In the genomic region with DNA sequence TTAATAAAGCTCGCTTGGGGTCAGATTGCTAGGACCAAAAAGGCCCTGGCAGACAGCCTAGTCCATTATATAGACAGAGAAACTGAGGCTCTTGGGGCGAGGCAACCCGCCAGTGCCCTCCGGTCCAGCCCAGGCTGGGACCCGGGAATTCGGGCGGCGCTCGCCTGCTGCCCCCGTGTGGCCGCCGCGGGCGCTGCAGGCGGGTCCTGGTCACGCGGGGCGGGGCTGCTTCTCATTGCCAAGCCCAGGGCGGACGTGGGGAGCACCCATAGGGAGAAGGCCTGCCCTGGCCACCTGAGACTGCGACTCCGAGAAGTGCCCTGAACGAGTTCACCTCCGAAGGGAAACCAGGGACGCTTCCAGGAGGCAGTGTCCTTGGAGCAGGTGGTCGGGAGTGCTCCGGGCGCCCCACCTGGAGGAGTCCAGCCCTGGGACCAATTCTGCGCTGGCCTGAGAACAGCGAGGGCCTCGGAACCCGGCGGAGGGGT, we compare ENCODE assay signal across 8 cellular contexts. TPM values are rescaled to one million over a fixed set of nuclear protein-coding genes. Genes with fewer than 3 reads are reported as not detected.
DNase-seq lines count a peak whose midpoint lies in the region; ATAC-seq and TF ChIP-seq lines count a peak whose summit lies in the region.

No MANE protein-coding gene starts in this region.

- H4K20me1 ChIP-seq in fibroblast of lung (ENCODE audit: control insufficient read depth, extremely low read depth, insufficient read depth, low read length): no peaks in the 10 kb centered on the region
- peaks cover 38% of the 10 kb centered on the region for H4K20me1 ChIP-seq in neural progenitor cell (ENCODE audit: low read depth)

- TF ChIP-seq CTCF in AG09319 (IDR thresholded peaks at IDR 0.05; ENCODE audit: low read depth, low read length): peak; percentile 66
- TF ChIP-seq CTCF in fibroblast of lung (conservative IDR thresholded peaks at IDR 0.05 in 1 of 2, IDR thresholded peaks at IDR 0.05 in 1 of 2; ENCODE audit: low read depth in 1 of 2, low read length in 2 of 2): peak; percentile 59 to 90
- TF ChIP-seq CTCF in neural progenitor cell (IDR thresholded peaks at IDR 0.05): peak; percentile 99
- peak in 6 of 7 experiments; percentile 42 to 100 (median 96) for TF ChIP-seq CTCF in stomach (IDR thresholded peaks at IDR 0.05)

- H3K4me3 Mint-ChIP-seq in activated T-cell treated with anti-CD3 and anti-CD28 coated beads, Interleukin-2, amount 50 U/mL, for 24 hours: no peak overlapping the region
- H3K4me3 Mint-ChIP-seq in neural progenitor cell: no peak overlapping the region

- no peaks in the 10 kb centered on the region for H3K9me3 Mint-ChIP-seq in activated T-cell treated with anti-CD3 and anti-CD28 coated beads, Interleukin-2, amount 50 U/mL, for 24 hours
- no peaks in the 10 kb centered on the region for H3K9me3 Mint-ChIP-seq in neural progenitor cell

- H3K9ac ChIP-seq in fibroblast of lung (ENCODE audit: insufficient read depth, low read length) (no peak overlapping the region), neural progenitor cell (no peak overlapping the region)

- no peak overlapping the region for H3K27ac Mint-ChIP-seq in activated T-cell treated with anti-CD3 and anti-CD28 coated beads, Interleukin-2, amount 50 U/mL, for 24 hours
- no peak overlapping the region for H3K27ac Mint-ChIP-seq in neural progenitor cell

- WGBS in stomach, 5 donors: 1 to 29% (median 22%) methylated on average over 9 to 33 of the region's 33 CpGs

- H3K27ac ChIP-seq in fibroblast of lung (ENCODE audit: insufficient read depth, low read length) (no peak overlapping the region), neural progenitor cell (no peak overlapping the region), stomach (peak overlapping the region in 1 of 5 donors; percentile 56)

- H3K79me2 ChIP-seq in fibroblast of lung (ENCODE audit: control insufficient read depth, insufficient read depth, low read length) (no peaks in the 10 kb centered on the region), neural progenitor cell (ENCODE audit: low read depth) (no peaks in the 10 kb centered on the region)

- H3K27me3 ChIP-seq in fibroblast of lung (ENCODE audit: control insufficient read depth, insufficient read depth, low read length) (no peaks in the 10 kb centered on the region), neural progenitor cell (no peaks in the 10 kb centered on the region), stomach (peaks cover 0 to 2% (median 0%) of the 10 kb centered on the region in 3 donors)

- no peaks in the 10 kb centered on the region for H3K4me1 Mint-ChIP-seq in activated T-cell treated with anti-CD3 and anti-CD28 coated beads, Interleukin-2, amount 50 U/mL, for 24 hours (ENCODE audit: low read depth)
- H3K4me1 Mint-ChIP-seq in neural progenitor cell: peaks cover 10% of the 10 kb centered on the region

- H3K4me3 ChIP-seq in fibroblast of lung (replicated peaks in 1 of 4; ENCODE audit: control extremely low read depth in 1 of 4, insufficient read depth in 1 of 4, low read depth in 3 of 4, low read length in 4 of 4) (no peak overlapping the region), neural progenitor cell (no peak overlapping the region), stomach (no peak overlapping the region)

- peaks cover 31% of the 10 kb centered on the region for H3F3A ChIP-seq in neural progenitor cell (ENCODE audit: low read depth)

- in situ Hi-C loops in GM18951 (cut with MboI; ENCODE audit: low sequenced_read_pairs, unreplicated experiment): no loop called here

- no peaks in the 10 kb centered on the region for H3K27me3 Mint-ChIP-seq in activated T-cell treated with anti-CD3 and anti-CD28 coated beads, Interleukin-2, amount 50 U/mL, for 24 hours
- peaks cover 3% of the 10 kb centered on the region for H3K27me3 Mint-ChIP-seq in neural progenitor cell (ENCODE audit: insufficient read depth, low read depth)

- no peaks in the 10 kb centered on the region for H3K9me3 ChIP-seq in fibroblast of lung (ENCODE audit: control insufficient read depth, insufficient read depth, low read depth, low read length)
- no peaks in the 10 kb centered on the region for H3K9me3 ChIP-seq in neural progenitor cell (ENCODE audit: low read depth)
- no peaks in the 10 kb centered on the region for H3K9me3 ChIP-seq in stomach

- intact Hi-C loops in stomach (cut with DNase I; ENCODE audit: low total_unique reads): no loop called here

- H3K4me2 ChIP-seq in fibroblast of lung (ENCODE audit: extremely low read depth, insufficient read depth, low read length): no peak overlapping the region
- no peak overlapping the region for H3K4me2 ChIP-seq in neural progenitor cell

- H3K36me3 ChIP-seq in fibroblast of lung (ENCODE audit: control insufficient read depth, insufficient read depth, low read length): no peaks in the 10 kb centered on the region
- H3K36me3 ChIP-seq in neural progenitor cell: no peaks in the 10 kb centered on the region
- peaks cover 0 to 13% (median 11%) of the 10 kb centered on the region in 4 donors for H3K36me3 ChIP-seq in stomach

- DNase-seq in AG09319 (ENCODE audit: extremely low read depth, low read depth) (peak; percentile 10), NOMO-1 treated with dmso at 0.1 percent for 144 hours (lab: John Stamatoyannopoulos, UW; ENCODE audit: unreplicated experiment) (peak; percentile 15), fibroblast of lung (ENCODE audit: low read depth in 2 of 2) (peak; percentile 21 to 31), neural progenitor cell (ENCODE audit: low spot score) (peak; percentile 70), stomach (peak; percentile 85)
- DNase-seq in activated T-cell treated with anti-CD3 and anti-CD28 coated beads, Interleukin-2, amount 50 U/mL, for 24 hours: peak; percentile 88

- H2AFZ ChIP-seq in fibroblast of lung (ENCODE audit: low read length) (no peak overlapping the region), neural progenitor cell (replicated peaks) (no peak overlapping the region)

- H3K4me1 ChIP-seq in fibroblast of lung (ENCODE audit: control insufficient read depth, extremely low read depth, insufficient read depth, low read length) (no peaks in the 10 kb centered on the region), neural progenitor cell (no peaks in the 10 kb centered on the region), stomach (peaks cover 0 to 10% (median 8%) of the 10 kb centered on the region in 4 donors)

- peak; percentile 21 for TF ChIP-seq POLR2A in GM18951 (IDR thresholded peaks at IDR 0.05; ENCODE audit: extremely low read depth, insufficient read depth, insufficient read length)
- TF ChIP-seq POLR2A in stomach (IDR thresholded peaks at IDR 0.05): no peak

- ATAC-seq in GM21717 (IDR thresholded peaks at IDR 0.05; ENCODE audit: unreplicated experiment): no peak

- no peak for TF ChIP-seq EP300 in stomach (IDR thresholded peaks at IDR 0.05)

- H3K36me3 Mint-ChIP-seq in activated T-cell treated with anti-CD3 and anti-CD28 coated beads, Interleukin-2, amount 50 U/mL, for 24 hours (ENCODE audit: low read depth): no peaks in the 10 kb centered on the region
- peaks cover 3% of the 10 kb centered on the region for H3K36me3 Mint-ChIP-seq in neural progenitor cell

RNA-seq across cellular contexts. Expression of a gene that starts 36.0 kb away (rescaled TPM):
- total RNA-seq in fibroblast of lung (85.0 and 99.3 TPM in 2 replicates), neural progenitor cell (ENCODE audit: low replicate concordance) (106 and 205 TPM in 2 replicates), stomach (100 to 1,000 TPM in 2 of 5 donors, 10 to 100 TPM in 3; 19.4 to 135 (median 93.9) TPM)
- polyA plus RNA-seq in fibroblast of lung (121 and 145 TPM in 2 replicates), stomach (10 to 100 TPM; 47.5 to 69.3 (median 66.9) TPM)
- 93.6 and 106 TPM in 2 replicates for polyA plus RNA-seq in fibroblast of lung (2012)
- 160 and 250 TPM in 2 replicates for polyA minus RNA-seq in fibroblast of lung (ENCODE audit: low replicate concordance)

Comparison
In these comparisons a context has a peak if more than half of its experiments do, and no peak if none do; other contexts are left out.
1. DNase-seq: peak in every context shown above with its lines; median percentile 88 in activated T-cell treated with anti-CD3 and anti-CD28 coated beads, Interleukin-2, amount 50 U/mL, for 24 hours; 85 in stomach; 70 in neural progenitor cell; 26 in fibroblast of lung; 15 in NOMO-1 treated with dmso at 0.1 percent for 144 hours; 10 in AG09319.